ENCODE assay signal across 15 cellular contexts in genomic region chr1:3438661-3439180, GRCh38. TPM values are rescaled to one million over a fixed set of nuclear protein-coding genes. Genes with fewer than 3 reads are reported as not detected.
DNase-seq lines count a peak whose midpoint lies in the region; ATAC-seq, FAIRE-seq and TF ChIP-seq lines count a peak whose summit lies in the region.
"Had no signal": no experiment of that assay in that cellular context is flagged by ENCODE, and none has a peak within 500 bp of the region (broad histone marks: within the 10 kb centered on the region; RNA-seq: fewer than 3 reads in every experiment).

No MANE protein-coding gene starts in this region.

- intact Hi-C loops in right cardiac atrium (cut with DNase I) (no loop called here), left cardiac atrium (cut with DNase I) (no loop called here), kidney (cut with DNase I) (no loop called here), psoas muscle (cut with DNase I) (no loop called here)

- H3K4me1 ChIP-seq in right cardiac atrium (ENCODE audit: control insufficient read depth, insufficient read depth, low read length), result no peaks in the 10 kb centered on the region
- H3K4me1 ChIP-seq in kidney (ENCODE audit: control insufficient read depth in 1 of 2, insufficient read depth in 1 of 2, low read depth in 1 of 2, low read length in 2 of 2), result no peaks in the 10 kb centered on the region
- no peaks in the 10 kb centered on the region for H3K4me1 ChIP-seq in psoas muscle

- no peak overlapping the region for H3K9ac ChIP-seq in kidney (ENCODE audit: low read length in 2 of 2)

- no peaks in the 10 kb centered on the region for H3K36me3 ChIP-seq in kidney (ENCODE audit: control insufficient read depth in 1 of 2, insufficient read depth in 2 of 2, low read length in 2 of 2)
- no peaks in the 10 kb centered on the region for H3K36me3 ChIP-seq in psoas muscle (ENCODE audit: insufficient read depth in 1 of 2, low read depth in 1 of 2)

- WGBS in right cardiac atrium, result 81% methylated on average over 9 of the region's 9 CpGs
- 79 to 87% (median 85%) methylated on average over 9 of the region's 9 CpGs for WGBS in psoas muscle, 3 donors

- H3K27me3 ChIP-seq in right cardiac atrium (ENCODE audit: control insufficient read depth, insufficient read depth) (no peaks in the 10 kb centered on the region), psoas muscle (ENCODE audit: insufficient read depth in 3 of 3, low read length in 2 of 3) (peaks cover 0 to 52% (median 4%) of the 10 kb centered on the region in 3 donors)

- peak in 2 of 3 donors; percentile 29 to 33 for DNase-seq in right cardiac atrium
- DNase-seq in left cardiac atrium, result no peak
- peak; percentile 51 for DNase-seq in kidney
- DNase-seq in psoas muscle, result peak; percentile 5 to 35
- no peak for DNase-seq in NCI-H524 (lab: John Stamatoyannopoulos, UW)
- no peak for DNase-seq in stimulated activated CD4-positive, alpha-beta T cell treated with anti-CD3 and anti-CD28 coated beads, Interleukin-2, amount 100 ng/mL, for 48 hours
- DNase-seq: C1 segment of cervical spinal cord; Calu3; CD4-positive, alpha-beta memory T cell; COR-L47; DMS53; DMS79 treated with DMSO at 0.1 percent for 48 hours; GF-D8; H9 had no signal

- H3K9me3 ChIP-seq in right cardiac atrium (ENCODE audit: control insufficient read depth, low read length) (no peaks in the 10 kb centered on the region), kidney (ENCODE audit: control insufficient read depth in 1 of 2, low read length in 2 of 2) (no peaks in the 10 kb centered on the region), psoas muscle (no peaks in the 10 kb centered on the region)

- no peak overlapping the region for H3K27ac ChIP-seq in right cardiac atrium (ENCODE audit: low read length)
- H3K27ac ChIP-seq in kidney (ENCODE audit: low read depth in 2 of 2, low read length in 2 of 2), result no peak overlapping the region
- H3K27ac ChIP-seq in psoas muscle, result no peak overlapping the region

- no peak overlapping the region for H3K4me3 ChIP-seq in right cardiac atrium (ENCODE audit: low read length)
- no peak overlapping the region for H3K4me3 ChIP-seq in kidney (ENCODE audit: low read length in 2 of 2)
- H3K4me3 ChIP-seq in psoas muscle, result no peak overlapping the region

- ATAC-seq in right cardiac atrium, result no peak
- no peak for ATAC-seq in left cardiac atrium
- no peak for ATAC-seq in psoas muscle

- TF ChIP-seq CTCF in kidney (IDR thresholded peaks at IDR 0.05; ENCODE audit: borderline replicate concordance, extremely low read depth, insufficient read depth), result no peak
- no peak for TF ChIP-seq CTCF in psoas muscle (IDR thresholded peaks at IDR 0.05)

- FAIRE-seq in kidney (lab: Jason Lieb, UNC), result no peak
- FAIRE-seq: GM12892 had no signal

RNA-seq across cellular contexts. Expression of gene ARHGEF16, which starts 15.7 kb away (rescaled TPM):
- total RNA-seq in right cardiac atrium (1 to 10 TPM in 3 of 4 donors, under 1 TPM in 1; 0.28 to 2.5 (median 1.8) TPM), left cardiac atrium (1 to 10 TPM in 1 of 2 donors, under 1 TPM in 1; 0.68 to 2.3 TPM), kidney (39.3 TPM), psoas muscle (under 1 TPM; 0.29 to 0.56 (median 0.49) TPM)
- polyA plus RNA-seq in right cardiac atrium (1.4 TPM), kidney (ENCODE audit: insufficient read depth, low read depth, low replicate concordance) (15.5 TPM), psoas muscle (under 1 TPM; 0.29 to 0.55 (median 0.52) TPM)

Comparison
In these comparisons a context has a peak if more than half of its experiments do, and no peak if none do; other contexts are left out.
1. DNase-seq: peak in right cardiac atrium (2 of 3), kidney (single experiment) and psoas muscle (2 of 2); none in left cardiac atrium (single experiment), NCI-H524 (0 of 2) and stimulated activated CD4-positive, alpha-beta T cell treated with anti-CD3 and anti-CD28 coated beads, Interleukin-2, amount 100 ng/mL, for 48 hours (0 of 2).
2. RNA of gene ARHGEF16, which starts 15.7 kb away (total RNA-seq): 39.3 TPM in kidney (single experiment); 0.68 to 2.3 TPM in left cardiac atrium, 0.28 to 2.5 TPM in right cardiac atrium and 0.29 to 0.56 TPM in psoas muscle; every median in the first group is over 10 times any median in the second.